25 cellular contexts compared by ENCODE assay signal in the genomic region with DNA sequence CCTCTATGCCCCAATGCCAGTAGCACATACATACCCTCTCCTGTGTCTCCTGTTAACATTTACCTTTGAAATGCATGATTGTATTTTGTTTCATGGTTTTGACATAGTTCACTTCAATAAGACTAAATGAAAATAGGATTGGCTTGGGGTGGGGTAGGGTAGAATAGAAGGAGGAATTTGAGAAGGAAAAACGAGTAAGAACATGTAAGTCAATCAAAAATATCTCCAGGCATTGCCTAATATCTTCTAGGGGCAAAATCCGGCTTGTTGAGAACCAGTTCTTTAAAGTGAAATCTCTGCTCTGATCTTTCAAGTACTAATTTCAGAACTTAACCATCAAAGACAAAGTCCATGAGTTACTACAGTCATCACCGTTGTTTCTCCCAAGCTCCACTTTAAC.
"Had no signal": no experiment of that assay in that cellular context is flagged by ENCODE, and none has a peak within 500 bp of the region (broad histone marks: within the 10 kb centered on the region; RNA-seq: fewer than 3 reads in every experiment).

No MANE protein-coding gene starts in this region.

- H3K36me3 ChIP-seq: colonic mucosa, esophagus muscularis mucosa, gastroesophageal sphincter, heart left ventricle, left lung, lower lobe of right lung had no signal

- ATAC-seq: foreskin keratinocyte; gastroesophageal sphincter; heart left ventricle; left cardiac atrium; left lung; left ventricle myocardium superior; lower lobe of right lung; naive thymus-derived CD4-positive, alpha-beta T cell had no signal

- H3K79me2 ChIP-seq: hepatocyte had no signal

- H3K9me3 ChIP-seq: colonic mucosa, esophagus muscularis mucosa, gastroesophageal sphincter, left lung, lower lobe of right lung had no signal

- H3K27me3 ChIP-seq: colonic mucosa, dorsolateral prefrontal cortex, esophagus muscularis mucosa, foreskin keratinocyte, gastroesophageal sphincter, heart left ventricle, hepatocyte, left lung had no signal

- DNase-seq: colonic mucosa; cortex of kidney; dermis blood vessel endothelial cell; dorsolateral prefrontal cortex; effector CD4-positive, alpha-beta T cell; effector memory CD4-positive, alpha-beta T cell; erythroblast; heart left ventricle; hypothalamus; immature natural killer cell; islet precursor cell; left cardiac atrium; left lung; left ventricle myocardium superior; lower lobe of right lung; mesendoderm; midbrain; naive thymus-derived CD4-positive, alpha-beta T cell had no signal

- H3K27ac ChIP-seq: colonic mucosa, dorsolateral prefrontal cortex, epithelial cell of prostate, esophagus muscularis mucosa, foreskin keratinocyte, gastroesophageal sphincter, heart left ventricle, hepatocyte, left lung, lower lobe of right lung had no signal

- H3K4me2 ChIP-seq: hepatocyte had no signal

- H2AFZ ChIP-seq: hepatocyte had no signal

- H3K4me1 ChIP-seq: colonic mucosa, esophagus muscularis mucosa, foreskin keratinocyte, gastroesophageal sphincter, heart left ventricle, left lung, lower lobe of right lung had no signal

- H3K4me3 ChIP-seq: colonic mucosa, dorsolateral prefrontal cortex, esophagus muscularis mucosa, gastroesophageal sphincter, heart left ventricle, hepatocyte, left lung, lower lobe of right lung had no signal

- FAIRE-seq: endothelial cell of umbilical vein, frontal cortex had no signal
